12 cellular contexts compared by ENCODE assay signal in the genomic region with DNA sequence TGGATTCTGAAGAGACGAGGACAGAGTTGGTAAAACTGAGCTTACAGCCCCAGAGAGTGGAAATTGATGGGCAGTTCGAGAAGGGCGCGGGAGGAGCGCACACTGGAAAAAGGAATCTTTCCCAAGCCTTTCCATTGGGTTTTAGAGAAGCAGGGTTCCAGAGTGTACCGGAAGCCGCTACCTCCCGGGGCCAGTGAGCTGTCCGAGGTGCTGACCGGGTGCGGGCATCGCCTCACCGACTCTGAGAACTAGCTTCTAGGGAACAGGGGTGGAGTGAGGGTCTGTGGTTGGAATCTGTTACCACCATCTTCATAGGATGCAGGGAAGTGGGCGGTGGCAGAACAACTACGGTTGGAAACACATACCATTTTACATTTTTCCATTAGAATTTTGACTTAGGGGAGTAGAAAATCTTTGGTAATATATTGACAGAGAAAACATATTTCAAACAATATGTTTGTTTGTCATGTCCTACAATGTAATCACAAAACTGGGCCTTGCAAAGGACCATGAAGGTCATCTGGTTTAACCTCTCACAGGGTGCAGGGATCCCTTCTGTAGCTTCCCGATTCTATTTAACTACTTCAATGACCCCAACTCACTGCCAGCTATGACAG.
DNase-seq lines count a peak whose midpoint lies in the region; ATAC-seq, FAIRE-seq and TF ChIP-seq lines count a peak whose summit lies in the region.
"Had no signal": no experiment of that assay in that cellular context is flagged by ENCODE, and none has a peak within 500 bp of the region (broad histone marks: within the 10 kb centered on the region; RNA-seq: fewer than 3 reads in every experiment).

No MANE protein-coding gene starts in this region.

- no peaks in the 10 kb centered on the region for H3K9me3 ChIP-seq in adipocyte (ENCODE audit: control insufficient read depth, low read length)
- H3K9me3 ChIP-seq: ascending aorta, upper lobe of left lung had no signal

- no peak overlapping the region for H3K9ac ChIP-seq in adipocyte (ENCODE audit: low read length)
- H3K9ac ChIP-seq: KMS-11 had no signal

- no peaks in the 10 kb centered on the region for H3K36me3 ChIP-seq in adipocyte (ENCODE audit: control insufficient read depth, insufficient read depth, low read length, severe bottlenecking)
- H3K36me3 ChIP-seq: ascending aorta, upper lobe of left lung had no signal

- no peak overlapping the region for H3K4me3 ChIP-seq in adipocyte (ENCODE audit: low read length)
- H3K4me3 ChIP-seq: ascending aorta, upper lobe of left lung had no signal

- peaks cover 8% of the 10 kb centered on the region for H3K27me3 ChIP-seq in adipocyte (replicated peaks; ENCODE audit: control insufficient read depth, insufficient read depth, low read length)
- H3K27me3 ChIP-seq: ascending aorta, upper lobe of left lung had no signal

- DNase-seq in AG08395 (ENCODE audit: low spot score) (peak; percentile 40), H54 (ENCODE audit: insufficient read length, low spot score) (peak; percentile 16), adipocyte (ENCODE audit: low read depth) (peak; percentile 14), iPS-NIHi7 (ENCODE audit: extremely low spot score) (peak; percentile 93), amniotic stem cell (lab: John Stamatoyannopoulos, UW) (no peak), SKM-1 treated with dmso at 0.1 percent for 144 hours (lab: John Stamatoyannopoulos, UW; ENCODE audit: unreplicated experiment) (no peak)
- DNase-seq: activated B cell treated with CpG ODN at 0.5 μM for 24 hours had no signal

- no peak for ATAC-seq in GM19463 (IDR thresholded peaks at IDR 0.05; ENCODE audit: unreplicated experiment)
- no peak for ATAC-seq in HG03196 (IDR thresholded peaks at IDR 0.05; ENCODE audit: unreplicated experiment)

- H3K4me1 ChIP-seq in adipocyte (ENCODE audit: control insufficient read depth, insufficient read depth, low read length), result no peaks in the 10 kb centered on the region
- H3K4me1 ChIP-seq: ascending aorta, upper lobe of left lung had no signal

- no peak for TF ChIP-seq POLR2A in H54 (IDR thresholded peaks at IDR 0.05; ENCODE audit: low read depth, low read length)

- no peak for FAIRE-seq in H54 (lab: Jason Lieb, UNC)

Comparison
In these comparisons a context has a peak if more than half of its experiments do, and no peak if none do; other contexts are left out.
1. DNase-seq: peak in AG08395 (single experiment), H54 (single experiment), adipocyte (single experiment) and iPS-NIHi7 (single experiment); none in amniotic stem cell (single experiment) and SKM-1 treated with dmso at 0.1 percent for 144 hours (single experiment).